In genomic region chr14:75453817-75454434, GRCh38 we compare ENCODE assay signal across 8 cellular contexts. TPM values are rescaled to one million over a fixed set of nuclear protein-coding genes. Genes with fewer than 3 reads are reported as not detected.
DNase-seq lines count a peak whose midpoint lies in the region; ATAC-seq and TF ChIP-seq lines count a peak whose summit lies in the region.

No MANE protein-coding gene starts in this region.

- POLR2A ChIA-PET in CD4-positive, alpha-beta T cell (lab: Charles Lee), result no interaction called here
- POLR2A ChIA-PET in activated CD4-positive, alpha-beta memory T cell treated with anti-CD3 and anti-CD28 coated beads, Interleukin-2, amount 10 ng/mL, durations not matched to agents 7 days and 5 days (lab: Charles Lee), result no interaction called here

- H3K27ac Mint-ChIP-seq in CD4-positive, alpha-beta T cell, result no peak overlapping the region
- no peak overlapping the region for H3K27ac Mint-ChIP-seq in activated CD4-positive, alpha-beta memory T cell treated with anti-CD3 and anti-CD28 coated beads, Interleukin-2, amount 10 ng/mL, durations not matched to agents 7 days and 5 days

- no peak overlapping the region for H3K4me3 Mint-ChIP-seq in CD4-positive, alpha-beta T cell
- no peak overlapping the region for H3K4me3 Mint-ChIP-seq in activated CD4-positive, alpha-beta memory T cell treated with anti-CD3 and anti-CD28 coated beads, Interleukin-2, amount 10 ng/mL, durations not matched to agents 7 days and 5 days

- H3K4me1 ChIP-seq in muscle layer of duodenum (ENCODE audit: control insufficient read depth in 1 of 2, insufficient read depth in 2 of 2, low read length in 2 of 2), result peaks cover 45 to 89% of the 10 kb centered on the region in 2 donors

- H3K27ac ChIP-seq in CD4-positive, alpha-beta T cell (ENCODE audit: low read depth, low read length), result no peak overlapping the region
- H3K27ac ChIP-seq in muscle layer of duodenum (ENCODE audit: low read length), result peak overlapping the region; percentile 35

- no peaks in the 10 kb centered on the region for H3K9me3 Mint-ChIP-seq in CD4-positive, alpha-beta T cell
- H3K9me3 Mint-ChIP-seq in activated CD4-positive, alpha-beta memory T cell treated with anti-CD3 and anti-CD28 coated beads, Interleukin-2, amount 10 ng/mL, durations not matched to agents 7 days and 5 days, result no peaks in the 10 kb centered on the region

- intact Hi-C loops in CD4-positive, alpha-beta T cell (cut with DNase I, micrococcal nuclease), result loop anchor here in 1 of 2 experiments (2.0 kb wide), 1 partner anchor 145 kb away; no protein-coding TSS in a partner anchor

- no peak overlapping the region for H3K4me3 ChIP-seq in muscle layer of duodenum (ENCODE audit: low read depth in 1 of 2, low read length in 2 of 2)

- H3K4me1 Mint-ChIP-seq in CD4-positive, alpha-beta T cell (ENCODE audit: low read depth), result no peaks in the 10 kb centered on the region
- H3K4me1 Mint-ChIP-seq in activated CD4-positive, alpha-beta memory T cell treated with anti-CD3 and anti-CD28 coated beads, Interleukin-2, amount 10 ng/mL, durations not matched to agents 7 days and 5 days, result peaks cover 11% of the 10 kb centered on the region

- no peak for ATAC-seq in CD4-positive, alpha-beta T cell (ENCODE audit: poor library complexity)
- ATAC-seq in GM21619 (IDR thresholded peaks at IDR 0.05; ENCODE audit: unreplicated experiment), result peak; percentile 67
- ATAC-seq in GM19455 (IDR thresholded peaks at IDR 0.05; ENCODE audit: unreplicated experiment), result no peak

- CTCF ChIA-PET in CD4-positive, alpha-beta T cell (lab: Charles Lee), result no interaction called here
- CTCF ChIA-PET in activated CD4-positive, alpha-beta memory T cell treated with anti-CD3 and anti-CD28 coated beads, Interleukin-2, amount 10 ng/mL, durations not matched to agents 7 days and 5 days (lab: Charles Lee), result interaction anchor here (1.0 to 1.7 kb wide), 6 partner anchors 18 to 152 kb away, joined by 3 to 6 read pairs (median 4); no protein-coding TSS in a partner anchor

- TF ChIP-seq CTCF in CD4-positive, alpha-beta T cell (IDR thresholded peaks at IDR 0.05), result peak; percentile 14

- DNase-seq in CD4-positive, alpha-beta T cell, result peak in 3 of 10 experiments; percentile 6 to 32 (median 24)
- DNase-seq in activated CD4-positive, alpha-beta memory T cell treated with anti-CD3 and anti-CD28 coated beads, Interleukin-2, amount 10 ng/mL, durations not matched to agents 7 days and 5 days, result peak; percentile 48
- no peak for DNase-seq in activated effector memory CD4-positive, alpha-beta T cell treated with anti-CD3 and anti-CD28 coated beads, Interleukin-2, amount 50 U/mL, for 16 hours
- DNase-seq in COR-L47 (lab: John Stamatoyannopoulos, UW), result no peak
- DNase-seq in foreskin melanocyte, result no peak

- no peaks in the 10 kb centered on the region for H3K36me3 Mint-ChIP-seq in CD4-positive, alpha-beta T cell (ENCODE audit: low read depth)
- H3K36me3 Mint-ChIP-seq in activated CD4-positive, alpha-beta memory T cell treated with anti-CD3 and anti-CD28 coated beads, Interleukin-2, amount 10 ng/mL, durations not matched to agents 7 days and 5 days (ENCODE audit: low read depth), result no peaks in the 10 kb centered on the region

- no peaks in the 10 kb centered on the region for H3K36me3 ChIP-seq in muscle layer of duodenum (ENCODE audit: control insufficient read depth in 1 of 2, insufficient read depth in 2 of 2, low read length in 2 of 2)

- no peaks in the 10 kb centered on the region for H3K27me3 Mint-ChIP-seq in CD4-positive, alpha-beta T cell
- peaks cover 1% of the 10 kb centered on the region for H3K27me3 Mint-ChIP-seq in activated CD4-positive, alpha-beta memory T cell treated with anti-CD3 and anti-CD28 coated beads, Interleukin-2, amount 10 ng/mL, durations not matched to agents 7 days and 5 days

- H3K9me3 ChIP-seq in CD4-positive, alpha-beta T cell (ENCODE audit: control insufficient read depth, low read length), result no peaks in the 10 kb centered on the region
- H3K9me3 ChIP-seq in muscle layer of duodenum (ENCODE audit: control insufficient read depth in 1 of 2, low read length in 2 of 2), result no peaks in the 10 kb centered on the region

- H3K27me3 ChIP-seq in CD4-positive, alpha-beta T cell (ENCODE audit: control insufficient read depth, insufficient read depth, low read length), result no peaks in the 10 kb centered on the region
- H3K27me3 ChIP-seq in muscle layer of duodenum (ENCODE audit: low read depth, low read length), result no peaks in the 10 kb centered on the region

RNA-seq across cellular contexts. Expression of gene JDP2, which starts 26.1 kb away (rescaled TPM):
- 1 to 10 TPM; 1.1 to 1.2 TPM for total RNA-seq in CD4-positive, alpha-beta T cell
- total RNA-seq in activated CD4-positive, alpha-beta memory T cell treated with anti-CD3 and anti-CD28 coated beads, Interleukin-2, amount 10 ng/mL, durations not matched to agents 7 days and 5 days, result 1 to 10 TPM; 2.6 to 2.9 TPM
